ENCODE assay signal across 12 cellular contexts in genomic region chr11:8094656-8095055, GRCh38. TPM values are rescaled to one million over a fixed set of nuclear protein-coding genes. Genes with fewer than 3 reads are reported as not detected.
"Had no signal": no experiment of that assay in that cellular context is flagged by ENCODE, and none has a peak within 500 bp of the region (broad histone marks: within the 10 kb centered on the region; RNA-seq: fewer than 3 reads in every experiment).

No MANE protein-coding gene starts in this region.

- H3K27ac ChIP-seq: heart right ventricle, pancreas, right lobe of liver, SK-N-MC, thoracic aorta, WERI-Rb-1 had no signal

- H3K9me3 ChIP-seq: heart right ventricle, pancreas, right lobe of liver, thoracic aorta had no signal

- H3K36me3 ChIP-seq: pancreas, right lobe of liver had no signal

- H3K27me3 ChIP-seq: heart right ventricle, pancreas, right lobe of liver had no signal

- H3K4me3 ChIP-seq: heart right ventricle, pancreas, right lobe of liver, SK-N-MC, thoracic aorta had no signal

- ATAC-seq: activated CD8-positive, alpha-beta T cell treated with anti-CD3 and anti-CD28 coated beads, Interleukin-2, amount 10 ng/mL, durations not matched to agents 7 days and 5 days; heart right ventricle; pancreas; right lobe of liver had no signal

- DNase-seq: activated CD4-positive, alpha-beta T cell treated with anti-CD3 and anti-CD28 coated beads for 4 hours; activated CD8-positive, alpha-beta T cell treated with anti-CD3 and anti-CD28 coated beads, Interleukin-2, amount 10 ng/mL, durations not matched to agents 7 days and 5 days; activated naive CD8-positive, alpha-beta T cell treated with anti-CD3 and anti-CD28 coated beads for 36 hours; anterior cingulate cortex; foreskin melanocyte; heart right ventricle; T-helper 1 cell; WERI-Rb-1 had no signal

- H3K4me1 ChIP-seq: pancreas, right lobe of liver had no signal

RNA-seq across cellular contexts. Expression of gene TUB, which starts 13.6 kb away (rescaled TPM):
- total RNA-seq: activated CD8-positive, alpha-beta T cell treated with anti-CD3 and anti-CD28 coated beads, Interleukin-2, amount 10 ng/mL, durations not matched to agents 7 days and 5 days had no signal
